ENCODE assay signal across 20 cellular contexts in genomic region chr3:146682176-146682575, GRCh38.
DNase-seq lines count a peak whose midpoint lies in the region; ATAC-seq and TF ChIP-seq lines count a peak whose summit lies in the region.
"Had no signal": no experiment of that assay in that cellular context is flagged by ENCODE, and none has a peak within 500 bp of the region (broad histone marks: within the 10 kb centered on the region; RNA-seq: fewer than 3 reads in every experiment).

No MANE protein-coding gene starts in this region.

- no peak overlapping the region for H2BK120ac ChIP-seq in IMR-90 (ENCODE audit: low read depth, low read length)

- no peaks in the 10 kb centered on the region for H3K27me3 Mint-ChIP-seq in stimulated activated naive CD8-positive, alpha-beta T cell treated with anti-CD3 and anti-CD28 coated beads, Interleukin-15, amount 100 ng/mL, for 72 hours

- H3K4me2 ChIP-seq in IMR-90 (ENCODE audit: low read depth, low read length): no peak overlapping the region

- intact Hi-C loops in IMR-90 (cut with micrococcal nuclease): no loop called here

- no peak overlapping the region for H2BK20ac ChIP-seq in IMR-90 (ENCODE audit: low read depth, low read length)

- WGBS in IMR-90 (ENCODE audit: extremely low coverage in 2 of 2, insufficient read length in 1 of 2), 2 experiments: no CpG with 5 or more reads among the region's 5 CpGs

- H3K56ac ChIP-seq in IMR-90 (ENCODE audit: extremely low read depth, insufficient read depth, low read length): no peak overlapping the region

- DNase-seq in IMR-90: peak; percentile 0
- peak; percentile 42 for DNase-seq in NCI-H1694 treated with DMSO at 0.1 percent for 48 hours (lab: John Stamatoyannopoulos, UW)
- peak; percentile 73 for DNase-seq in SK-MEL-5 (ENCODE audit: low read depth, low spot score)
- peak; percentile 35 for DNase-seq in foreskin melanocyte
- DNase-seq in stimulated activated naive CD8-positive, alpha-beta T cell treated with anti-CD3 and anti-CD28 coated beads, Interleukin-15, amount 100 ng/mL, for 72 hours: no peak
- DNase-seq: activated naive CD4-positive, alpha-beta T cell treated with Interleukin-2 at 50 U/mL for 16 hours; BE2C; body of pancreas; DMS79 treated with DMSO at 0.1 percent for 48 hours; effector memory CD4-positive, alpha-beta T cell; foreskin fibroblast; Kasumi-1; NCI-H446 treated with DMSO at 0.1 percent for 48 hours; stimulated activated CD4-positive, alpha-beta T cell treated with anti-CD3 and anti-CD28 coated beads, Interleukin-4, amount 100 ng/mL, for 1 hour; stimulated activated CD8-positive, alpha-beta memory T cell treated with anti-CD3 and anti-CD28 coated beads, Interleukin-4, amount 100 ng/mL, for 48 hours had no signal

- no peak overlapping the region for H2AFZ ChIP-seq in IMR-90 (replicated peaks; ENCODE audit: low read length, poor library complexity)

- ATAC-seq in IMR-90 (ENCODE audit: low read depth) (no peak), HG02870 (IDR thresholded peaks at IDR 0.05; ENCODE audit: unreplicated experiment) (no peak), HG02973 (IDR thresholded peaks at IDR 0.05; ENCODE audit: unreplicated experiment) (no peak)
- ATAC-seq in stimulated activated naive CD8-positive, alpha-beta T cell treated with anti-CD3 and anti-CD28 coated beads, Interleukin-15, amount 100 ng/mL, for 72 hours: no peak
- ATAC-seq: body of pancreas, left lobe of liver had no signal

- no peaks in the 10 kb centered on the region for H3K9me1 ChIP-seq in IMR-90 (ENCODE audit: insufficient read depth, low read length)

- POLR2A ChIA-PET in IMR-90 (lab: Charles Lee; ENCODE audit: unreplicated experiment): interaction anchor here (0.7 kb wide), 1 partner anchor 12 kb away, joined by 3 read pairs; no protein-coding TSS in a partner anchor

- no peaks in the 10 kb centered on the region for H4K20me1 ChIP-seq in IMR-90 (ENCODE audit: insufficient read depth, low read length)

- no peak overlapping the region for H2AK5ac ChIP-seq in IMR-90 (ENCODE audit: low read depth, low read length)

- no peaks in the 10 kb centered on the region for H3K9me3 ChIP-seq in IMR-90 (ENCODE audit: control insufficient read depth, insufficient read depth, low read length)
- H3K9me3 ChIP-seq: BE2C, body of pancreas, thoracic aorta had no signal

- TF ChIP-seq POLR2A in IMR-90 (IDR thresholded peaks at IDR 0.05; ENCODE audit: low read depth, low read length): no peak

- no peak for TF ChIP-seq RAD21 in IMR-90 (IDR thresholded peaks at IDR 0.05; ENCODE audit: low read length)

- BruUV-seq in IMR-90 (replicated peaks; lab: Mats Ljungman, UMichigan): no TSS peak

- H3K18ac ChIP-seq in IMR-90 (ENCODE audit: low read depth, low read length): no peak overlapping the region

- no peaks in the 10 kb centered on the region for H3K27me3 ChIP-seq in IMR-90 (ENCODE audit: control insufficient read depth, insufficient read depth, low read length)
- H3K27me3 ChIP-seq: BE2C, body of pancreas had no signal

- H2BK15ac ChIP-seq in IMR-90 (ENCODE audit: low read depth, low read length): no peak overlapping the region

- no peak overlapping the region for H3K27ac Mint-ChIP-seq in stimulated activated naive CD8-positive, alpha-beta T cell treated with anti-CD3 and anti-CD28 coated beads, Interleukin-15, amount 100 ng/mL, for 72 hours
- H3K27ac Mint-ChIP-seq: T-helper 1 cell treated with Interleukin-12 subunit alpha and Interleukin-12 subunit beta and Interleukin-4 antibody, amounts not matched to agents 30 μg/mL and 1 μg/mL, for 36 hours had no signal

- no peaks in the 10 kb centered on the region for H3K79me1 ChIP-seq in IMR-90 (ENCODE audit: low read depth in 1 of 2, low read length in 2 of 2)

- no peak overlapping the region for H2AK9ac ChIP-seq in IMR-90 (replicated peaks; ENCODE audit: low read depth, low read length, poor library complexity)

- no peak for TF ChIP-seq CTCF in IMR-90 (conservative IDR thresholded peaks at IDR 0.05; ENCODE audit: low read depth, low read length)

- CTCF ChIA-PET in IMR-90 (lab: Yijun Ruan, JAX): interaction anchor here (0.6 kb wide), 1 partner anchor 25 kb away, joined by 3 read pairs; no protein-coding TSS in a partner anchor

- H3K4me1 ChIP-seq in IMR-90 (ENCODE audit: control insufficient read depth, insufficient read depth, low read length): no peaks in the 10 kb centered on the region
- H3K4me1 ChIP-seq: BE2C, body of pancreas had no signal

- no peak overlapping the region for H3K9ac ChIP-seq in IMR-90 (ENCODE audit: low read depth, low read length)

- no peak overlapping the region for H4K91ac ChIP-seq in IMR-90 (ENCODE audit: insufficient read depth, low read depth, low read length)

- no peak overlapping the region for H2BK5ac ChIP-seq in IMR-90 (ENCODE audit: low read depth, low read length, poor library complexity, severe bottlenecking)

- H3K9me3 Mint-ChIP-seq in stimulated activated naive CD8-positive, alpha-beta T cell treated with anti-CD3 and anti-CD28 coated beads, Interleukin-15, amount 100 ng/mL, for 72 hours: no peaks in the 10 kb centered on the region
- H3K9me3 Mint-ChIP-seq: T-helper 1 cell treated with Interleukin-12 subunit alpha and Interleukin-12 subunit beta and Interleukin-4 antibody, amounts not matched to agents 30 μg/mL and 1 μg/mL, for 36 hours had no signal

- H3K4me3 Mint-ChIP-seq in stimulated activated naive CD8-positive, alpha-beta T cell treated with anti-CD3 and anti-CD28 coated beads, Interleukin-15, amount 100 ng/mL, for 72 hours: no peak overlapping the region
- H3K4me3 Mint-ChIP-seq: T-helper 1 cell treated with Interleukin-12 subunit alpha and Interleukin-12 subunit beta and Interleukin-4 antibody, amounts not matched to agents 30 μg/mL and 1 μg/mL, for 36 hours had no signal

- no peak overlapping the region for H3K23ac ChIP-seq in IMR-90 (ENCODE audit: low read depth, low read length)

- dilution Hi-C loops in IMR-90 (cut with HindIII; ENCODE audit: low sequenced_read_pairs, unreplicated experiment): no loop called here

- no peak overlapping the region for H3K27ac ChIP-seq in IMR-90 (ENCODE audit: insufficient read depth, low read length)
- H3K27ac ChIP-seq: body of pancreas, thoracic aorta had no signal

- no peak overlapping the region for H3K4me3 ChIP-seq in IMR-90 (ENCODE audit: insufficient read depth, low read depth, low read length)
- H3K4me3 ChIP-seq: body of pancreas, thoracic aorta had no signal

- H3K4ac ChIP-seq in IMR-90 (ENCODE audit: low read depth, low read length): no peak overlapping the region

- no peak overlapping the region for H3K14ac ChIP-seq in IMR-90 (replicated peaks; ENCODE audit: low read depth, low read length)

- no peak overlapping the region for H4K8ac ChIP-seq in IMR-90 (ENCODE audit: low read depth in 2 of 2, low read length in 2 of 2)

- no peak overlapping the region for H4K5ac ChIP-seq in IMR-90 (ENCODE audit: low read depth, low read length)

- no peaks in the 10 kb centered on the region for H3K4me1 Mint-ChIP-seq in stimulated activated naive CD8-positive, alpha-beta T cell treated with anti-CD3 and anti-CD28 coated beads, Interleukin-15, amount 100 ng/mL, for 72 hours

- in situ Hi-C loops in IMR-90 (cut with MboI; ENCODE audit: low sequenced_read_pairs) (no loop called here), SK-MEL-5 (cut with HindIII; ENCODE audit: low pct_unique_long_range_greater_than_20kb, low sequenced_read_pairs) (no loop called here)

- H3K36me3 ChIP-seq in IMR-90 (ENCODE audit: control insufficient read depth, insufficient read depth, low read length): no peaks in the 10 kb centered on the region
- H3K36me3 ChIP-seq: BE2C, thoracic aorta had no signal

TF ChIP-seq in IMR-90, 13 proteins besides CTCF, POLR2A, EP300 and RAD21:
- TF ChIP-seq CEBPB (IDR thresholded peaks at IDR 0.05; ENCODE audit: low read depth, low read length) (no peak), MXI1 (IDR thresholded peaks at IDR 0.05; ENCODE audit: borderline replicate concordance, low read depth, low read length) (no peak), MAFK (IDR thresholded peaks at IDR 0.05; ENCODE audit: low read depth, low read length) (no peak), RFX5 (IDR thresholded peaks at IDR 0.05; ENCODE audit: low read depth, low read length) (no peak), SMC3 (IDR thresholded peaks at IDR 0.05; ENCODE audit: low read depth, low read length) (no peak), FOS (IDR thresholded peaks at IDR 0.05; ENCODE audit: low read depth, low read length) (no peak), MAZ (IDR thresholded peaks at IDR 0.05; ENCODE audit: borderline replicate concordance, low read depth, low read length) (no peak), ELK1 (IDR thresholded peaks at IDR 0.05; ENCODE audit: borderline replicate concordance, low read depth, low read length) (no peak), RCOR1 (IDR thresholded peaks at IDR 0.05; ENCODE audit: insufficient replicate concordance, low read length) (no peak), CHD1 (IDR thresholded peaks at IDR 0.05; ENCODE audit: low read depth, low read length) (no peak), BHLHE40 (IDR thresholded peaks at IDR 0.05; ENCODE audit: low read depth, low read length) (no peak), USF2 (IDR thresholded peaks at IDR 0.05; ENCODE audit: low read depth, low read length) (no peak), NFE2L2 (IDR thresholded peaks at IDR 0.05; ENCODE audit: low read depth, low read length) (no peak)
TF ChIP-seq in IMR-90: peak in this region for 0.

Comparison
In these comparisons a context has a peak if more than half of its experiments do, and no peak if none do; other contexts are left out.
1. DNase-seq: peak in IMR-90 (single experiment), NCI-H1694 treated with DMSO at 0.1 percent for 48 hours (single experiment), SK-MEL-5 (single experiment) and foreskin melanocyte (single experiment); none in stimulated activated naive CD8-positive, alpha-beta T cell treated with anti-CD3 and anti-CD28 coated beads, Interleukin-15, amount 100 ng/mL, for 72 hours (0 of 2).